In the genomic region with DNA sequence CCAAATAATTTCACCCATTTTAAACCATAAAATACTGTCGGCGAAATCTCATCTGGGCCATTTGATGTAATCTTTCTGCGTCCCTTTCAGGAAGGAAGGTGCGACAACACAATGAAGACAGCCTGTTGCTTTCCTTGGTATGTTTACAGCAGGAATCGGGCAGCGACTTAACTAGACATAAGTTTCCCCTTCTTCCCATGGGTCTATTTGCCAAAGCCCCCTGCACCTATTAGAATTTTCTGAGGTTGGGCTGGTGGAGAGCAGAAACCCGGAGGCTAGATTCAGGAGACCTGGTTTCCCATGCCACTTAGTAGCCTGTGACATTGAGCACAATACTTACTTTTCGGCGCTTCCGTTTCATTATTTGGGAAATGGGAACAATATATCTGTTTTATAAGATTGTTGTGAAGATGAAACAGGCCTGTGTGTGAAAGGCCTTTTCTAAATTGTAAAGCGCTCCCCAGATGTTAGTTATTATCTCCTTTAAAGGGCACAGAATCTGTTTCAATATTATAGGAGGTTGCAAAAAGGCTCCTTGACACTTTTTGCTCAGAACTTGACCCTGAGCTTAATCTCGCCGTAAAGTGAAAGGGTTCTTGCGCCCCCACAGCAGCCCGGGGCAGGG, we compare ENCODE assay signal across 8 cellular contexts. TPM values are rescaled to one million over a fixed set of nuclear protein-coding genes. Genes with fewer than 3 reads are reported as not detected.
DNase-seq lines count a peak whose midpoint lies in the region; ATAC-seq and TF ChIP-seq lines count a peak whose summit lies in the region.

No MANE protein-coding gene starts in this region.

- 7 to 11% (median 9%) methylated on average over 12 to 15 of the region's 15 CpGs for WGBS in adrenal gland, 4 donors
- WGBS in suprapubic skin = 2% methylated on average over 15 of the region's 15 CpGs

- TF ChIP-seq POLR2A in adrenal gland (IDR thresholded peaks at IDR 0.05) = no peak
- TF ChIP-seq POLR2A in suprapubic skin (IDR thresholded peaks at IDR 0.05) = no peak

- intact Hi-C loops in adrenal gland (cut with DNase I) = loop anchor here (5.0 to 10.0 kb wide), 2 partner anchors 71 to 158 kb away; no protein-coding TSS in a partner anchor

- H3K36me3 ChIP-seq in adrenal gland (replicated peaks in 1 of 2) = no peaks in the 10 kb centered on the region
- peaks cover 4% of the 10 kb centered on the region for H3K36me3 ChIP-seq in suprapubic skin

- ATAC-seq in GM21515 (IDR thresholded peaks at IDR 0.05; ENCODE audit: unreplicated experiment) (no peak), HG02973 (IDR thresholded peaks at IDR 0.05; ENCODE audit: unreplicated experiment) (no peak)

- DNase-seq in AG10803 (ENCODE audit: low read depth) (no peak), adrenal gland (peak in 2 of 7 donors; percentile 8 to 29), kidney tubule cell (ENCODE audit: low spot score) (peak; percentile 17), suprapubic skin (ENCODE audit: low spot score in 2 of 2) (no peak), germinal center (ENCODE audit: low spot score) (no peak)
- DNase-seq in Jurkat, Clone E6-1 (ENCODE audit: low read depth, low spot score) = no peak

- TF ChIP-seq EP300 in suprapubic skin (IDR thresholded peaks at IDR 0.05) = no peak

- H3K27me3 ChIP-seq in adrenal gland = no peaks in the 10 kb centered on the region
- H3K27me3 ChIP-seq in suprapubic skin = no peaks in the 10 kb centered on the region

- no peaks in the 10 kb centered on the region for H3K9me3 ChIP-seq in adrenal gland (replicated peaks in 1 of 3)
- no peaks in the 10 kb centered on the region for H3K9me3 ChIP-seq in suprapubic skin

- H3K4me1 ChIP-seq in adrenal gland (replicated peaks in 1 of 2) (peaks cover 21 to 39% of the 10 kb centered on the region in 2 donors), suprapubic skin (peaks cover 49% of the 10 kb centered on the region)

- H3K27ac ChIP-seq in adrenal gland (peak overlapping the region; percentile 73 to 100 (median 98)), suprapubic skin (peak overlapping the region; percentile 99)

- H3K4me3 ChIP-seq in AG10803 (ENCODE audit: low read length) (peak overlapping the region; percentile 73), adrenal gland (peak overlapping the region in 3 of 4 donors; percentile 2 to 98 (median 50)), suprapubic skin (peak overlapping the region; percentile 78)
- H3K4me3 ChIP-seq in Jurkat, Clone E6-1 (ENCODE audit: low read length) = peak overlapping the region; percentile 55

- TF ChIP-seq CTCF in AG10803 (conservative IDR thresholded peaks at IDR 0.05; ENCODE audit: low read length) (no peak), adrenal gland (IDR thresholded peaks at IDR 0.05) (no peak), suprapubic skin (IDR thresholded peaks at IDR 0.05) (no peak)

RNA-seq across cellular contexts. Expression of a gene that starts 0.6 kb away (rescaled TPM):
- 8.1 TPM for polyA plus RNA-seq in Jurkat, Clone E6-1 (2012; ENCODE audit: insufficient read depth, insufficient read length)
- total RNA-seq in adrenal gland (100 to 1,000 TPM in 1 of 8 donors, 10 to 100 TPM in 7; 42.1 to 109 (median 63.3) TPM), suprapubic skin (100 to 1,000 TPM in 2 of 4 donors, 10 to 100 TPM in 2; 67.2 to 175 (median 103) TPM)
- 10 to 100 TPM in 2 of 3 donors, 1 to 10 TPM in 1; 9.9 to 44.1 (median 26.2) TPM for polyA plus RNA-seq in adrenal gland

RNA-seq across cellular contexts. Expression of a gene that starts 42.0 kb away (rescaled TPM):
- not detected for polyA plus RNA-seq in Jurkat, Clone E6-1 (2012; ENCODE audit: insufficient read depth, insufficient read length)
- total RNA-seq in adrenal gland (1 to 10 TPM in 3 of 8 donors, under 1 TPM in 4, not detected in 1; 0.28 to 2.0 (median 0.61) TPM), suprapubic skin (1 to 10 TPM in 2 of 4 donors, under 1 TPM in 1, not detected in 1; 0.83 to 2.4 (median 1.4) TPM)
- under 1 TPM in 1 of 3 donors, not detected in 2; 0.20 TPM for polyA plus RNA-seq in adrenal gland
